ENCODE assay signal across 24 cellular contexts in genomic region chr1:110638556-110638955, GRCh38. TPM values are rescaled to one million over a fixed set of nuclear protein-coding genes. Genes with fewer than 3 reads are reported as not detected.
DNase-seq lines count a peak whose midpoint lies in the region; ATAC-seq lines count a peak whose summit lies in the region.
"Had no signal": no experiment of that assay in that cellular context is flagged by ENCODE, and none has a peak within 500 bp of the region (broad histone marks: within the 10 kb centered on the region; RNA-seq: fewer than 3 reads in every experiment).

No MANE protein-coding gene starts in this region.

- peak overlapping the region; percentile 42 for H3K27ac Mint-ChIP-seq in activated naive CD4-positive, alpha-beta T cell treated with anti-CD3 and anti-CD28 coated beads for 36 hours
- peak overlapping the region; percentile 77 to 93 (median 85) for H3K27ac Mint-ChIP-seq in CD8-positive, alpha-beta memory T cell
- H3K27ac Mint-ChIP-seq in activated T-helper 1 cell treated with anti-CD3 and anti-CD28 coated beads, Interleukin-12 subunit alpha, Interleukin-12 subunit beta, Interleukin-2, Interleukin-4 antibody, amounts not matched to agents 30 ng/mL and 10 ng/mL and 1 ng/mL, durations not matched to agents 14 hours and 24 hours and 36 hours, result peak overlapping the region; percentile 76
- H3K27ac Mint-ChIP-seq: activated T-cell treated with anti-CD3 and anti-CD28 coated beads, Interleukin-2, amount 50 U/mL, for 24 hours had no signal

- H3K9me3 Mint-ChIP-seq in activated naive CD4-positive, alpha-beta T cell treated with anti-CD3 and anti-CD28 coated beads for 36 hours, result no peaks in the 10 kb centered on the region
- H3K9me3 Mint-ChIP-seq in CD8-positive, alpha-beta memory T cell, result peaks cover 0 to 4% (median 0%) of the 10 kb centered on the region in 5 donors
- H3K9me3 Mint-ChIP-seq in activated T-helper 1 cell treated with anti-CD3 and anti-CD28 coated beads, Interleukin-12 subunit alpha, Interleukin-12 subunit beta, Interleukin-2, Interleukin-4 antibody, amounts not matched to agents 30 ng/mL and 10 ng/mL and 1 ng/mL, durations not matched to agents 14 hours and 24 hours and 36 hours, result peaks cover 6% of the 10 kb centered on the region

- POLR2A ChIA-PET in CD8-positive, alpha-beta memory T cell (lab: Charles Lee), result interaction anchor here (1.1 to 1.9 kb wide), 4 partner anchors 10 to 35 kb away, joined by 3 to 5 read pairs (median 4); no protein-coding TSS in a partner anchor

- CTCF ChIA-PET in activated naive CD4-positive, alpha-beta T cell treated with anti-CD3 and anti-CD28 coated beads for 36 hours (lab: Charles Lee), result interaction anchor here (1.0 to 10.8 kb wide), 10 partner anchors 8 to 144 kb away, joined by 3 to 135 read pairs (median 4); no protein-coding TSS in a partner anchor
- CTCF ChIA-PET in CD8-positive, alpha-beta memory T cell (lab: Charles Lee), result interaction anchor here (0.8 to 6.3 kb wide), 9 partner anchors 10 to 145 kb away, joined by 3 to 44 read pairs (median 6); partner anchors contain the start of gene KCNA3

- H3K4me3 Mint-ChIP-seq in activated naive CD4-positive, alpha-beta T cell treated with anti-CD3 and anti-CD28 coated beads for 36 hours, result no peak overlapping the region
- peak overlapping the region in 3 of 7 donors; percentile 2 to 71 (median 13) for H3K4me3 Mint-ChIP-seq in CD8-positive, alpha-beta memory T cell
- H3K4me3 Mint-ChIP-seq in activated T-helper 1 cell treated with anti-CD3 and anti-CD28 coated beads, Interleukin-12 subunit alpha, Interleukin-12 subunit beta, Interleukin-2, Interleukin-4 antibody, amounts not matched to agents 30 ng/mL and 10 ng/mL and 1 ng/mL, durations not matched to agents 14 hours and 24 hours and 36 hours, result peak overlapping the region; percentile 64
- H3K4me3 Mint-ChIP-seq: activated T-cell treated with anti-CD3 and anti-CD28 coated beads, Interleukin-2, amount 50 U/mL, for 24 hours had no signal

- H3K4me1 ChIP-seq in CD8-positive, alpha-beta memory T cell (ENCODE audit: insufficient read depth, low read length), result peaks cover 98% of the 10 kb centered on the region
- H3K4me1 ChIP-seq: HAP-1 had no signal

- H3K27me3 Mint-ChIP-seq in activated naive CD4-positive, alpha-beta T cell treated with anti-CD3 and anti-CD28 coated beads for 36 hours (ENCODE audit: low read depth), result no peaks in the 10 kb centered on the region
- no peaks in the 10 kb centered on the region for H3K27me3 Mint-ChIP-seq in CD8-positive, alpha-beta memory T cell
- no peaks in the 10 kb centered on the region for H3K27me3 Mint-ChIP-seq in activated T-helper 1 cell treated with anti-CD3 and anti-CD28 coated beads, Interleukin-12 subunit alpha, Interleukin-12 subunit beta, Interleukin-2, Interleukin-4 antibody, amounts not matched to agents 30 ng/mL and 10 ng/mL and 1 ng/mL, durations not matched to agents 14 hours and 24 hours and 36 hours (ENCODE audit: insufficient read depth)
- H3K27me3 Mint-ChIP-seq: activated T-cell treated with anti-CD3 and anti-CD28 coated beads, Interleukin-2, amount 50 U/mL, for 24 hours had no signal

- H3K27me3 ChIP-seq in CD8-positive, alpha-beta memory T cell (ENCODE audit: insufficient read depth, low read length, poor library complexity, severe bottlenecking), result no peaks in the 10 kb centered on the region
- H3K27me3 ChIP-seq: BLaER1, left lung, MG63, upper lobe of left lung had no signal

- H3K36me3 Mint-ChIP-seq in activated naive CD4-positive, alpha-beta T cell treated with anti-CD3 and anti-CD28 coated beads for 36 hours (ENCODE audit: low read depth), result no peaks in the 10 kb centered on the region
- peaks cover 0 to 6% (median 0%) of the 10 kb centered on the region in 3 donors for H3K36me3 Mint-ChIP-seq in CD8-positive, alpha-beta memory T cell
- peaks cover 19% of the 10 kb centered on the region for H3K36me3 Mint-ChIP-seq in activated T-helper 1 cell treated with anti-CD3 and anti-CD28 coated beads, Interleukin-12 subunit alpha, Interleukin-12 subunit beta, Interleukin-2, Interleukin-4 antibody, amounts not matched to agents 30 ng/mL and 10 ng/mL and 1 ng/mL, durations not matched to agents 14 hours and 24 hours and 36 hours (ENCODE audit: low read depth)

- H3K4me3 ChIP-seq in CD8-positive, alpha-beta memory T cell (ENCODE audit: low read length), result no peak overlapping the region
- H3K4me3 ChIP-seq: BLaER1, HAP-1, left lung, MG63, upper lobe of left lung had no signal

- ATAC-seq in activated CD4-positive, CD25-positive, alpha-beta regulatory T cell treated with anti-CD3 and anti-CD28 coated beads, Interleukin-2, amount 50 U/mL, for 24 hours, result no peak
- ATAC-seq in GM19351 (IDR thresholded peaks at IDR 0.05; ENCODE audit: unreplicated experiment), result no peak
- ATAC-seq: left lung, PC-3, right cardiac atrium, Right ventricle myocardium inferior, SK-N-SH treated with all-trans-retinoic acid at 6 μM for 48 hours had no signal

- no peak for DNase-seq in activated naive CD4-positive, alpha-beta T cell treated with anti-CD3 and anti-CD28 coated beads for 36 hours
- no peak for DNase-seq in activated naive CD4-positive, alpha-beta T cell (lab: John Stamatoyannopoulos, UW)
- no peak for DNase-seq in CD8-positive, alpha-beta memory T cell
- no peak for DNase-seq in activated T-helper 1 cell treated with anti-CD3 and anti-CD28 coated beads, Interleukin-12 subunit alpha, Interleukin-12 subunit beta, Interleukin-2, Interleukin-4 antibody, amounts not matched to agents 30 ng/mL and 10 ng/mL and 1 ng/mL, durations not matched to agents 14 hours and 24 hours and 36 hours (ENCODE audit: low spot score)
- peak; percentile 77 for DNase-seq in putamen (ENCODE audit: low spot score)
- DNase-seq: activated T-cell treated with anti-CD3 and anti-CD28 coated beads, Interleukin-2, amount 50 U/mL, for 24 hours; cerebellar nuclear complex; left lung; mesenchymal stem cell; MG63; NCI-H2029 treated with DMSO at 0.1 percent for 48 hours; PC-3; right cardiac atrium; stimulated activated CD4-positive, alpha-beta T cell treated with anti-CD3 and anti-CD28 coated beads, Interleukin-2, amount 100 ng/mL, for 24 hours; T-helper 9 cell; upper lobe of left lung had no signal

- H3K27ac ChIP-seq in CD8-positive, alpha-beta memory T cell (ENCODE audit: low read depth, low read length), result no peak overlapping the region
- H3K27ac ChIP-seq: BLaER1, WERI-Rb-1 had no signal

- H3K9me3 ChIP-seq in CD8-positive, alpha-beta memory T cell (ENCODE audit: low read length), result no peaks in the 10 kb centered on the region
- H3K9me3 ChIP-seq: BLaER1, HAP-1, left lung, MG63, upper lobe of left lung had no signal

- H3K4me1 Mint-ChIP-seq in activated naive CD4-positive, alpha-beta T cell treated with anti-CD3 and anti-CD28 coated beads for 36 hours (ENCODE audit: low read depth), result peaks cover 90% of the 10 kb centered on the region
- H3K4me1 Mint-ChIP-seq in CD8-positive, alpha-beta memory T cell, result peaks cover 61 to 100% (median 94%) of the 10 kb centered on the region in 3 donors
- peaks cover 91% of the 10 kb centered on the region for H3K4me1 Mint-ChIP-seq in activated T-helper 1 cell treated with anti-CD3 and anti-CD28 coated beads, Interleukin-12 subunit alpha, Interleukin-12 subunit beta, Interleukin-2, Interleukin-4 antibody, amounts not matched to agents 30 ng/mL and 10 ng/mL and 1 ng/mL, durations not matched to agents 14 hours and 24 hours and 36 hours (ENCODE audit: low read depth)

- intact Hi-C loops in activated naive CD4-positive, alpha-beta T cell treated with anti-CD3 and anti-CD28 coated beads for 36 hours (cut with micrococcal nuclease), result loop anchor here (10.0 kb wide), 1 partner anchor 966 kb away; no protein-coding TSS in a partner anchor
- intact Hi-C loops in activated T-helper 1 cell treated with anti-CD3 and anti-CD28 coated beads, Interleukin-12 subunit alpha, Interleukin-12 subunit beta, Interleukin-2, Interleukin-4 antibody, amounts not matched to agents 30 ng/mL and 10 ng/mL and 1 ng/mL, durations not matched to agents 14 hours and 24 hours and 36 hours (cut with micrococcal nuclease), result loop anchor here (10.0 kb wide), 1 partner anchor 304 kb away; the partner anchor contains the start of gene RBM15

- no peaks in the 10 kb centered on the region for H3K36me3 ChIP-seq in CD8-positive, alpha-beta memory T cell (ENCODE audit: insufficient read depth, low read length)
- H3K36me3 ChIP-seq: BLaER1, HAP-1, left lung, MG63, upper lobe of left lung, WERI-Rb-1 had no signal

RNA-seq across cellular contexts. Expression of gene KCNA2, which starts 32.4 kb away (rescaled TPM):
- under 1 TPM; 0.19 to 0.64 TPM for total RNA-seq in activated naive CD4-positive, alpha-beta T cell treated with anti-CD3 and anti-CD28 coated beads for 36 hours
- under 1 TPM; 0.24 to 0.35 TPM for total RNA-seq in CD8-positive, alpha-beta memory T cell
- 0.16 TPM for polyA plus RNA-seq in CD8-positive, alpha-beta memory T cell
- 1.1 and 1.7 TPM in 2 replicates for total RNA-seq in activated T-helper 1 cell treated with anti-CD3 and anti-CD28 coated beads, Interleukin-12 subunit alpha, Interleukin-12 subunit beta, Interleukin-2, Interleukin-4 antibody, amounts not matched to agents 30 ng/mL and 10 ng/mL and 1 ng/mL, durations not matched to agents 14 hours and 24 hours and 36 hours
- total RNA-seq: HT1080, PC-3 had no signal

RNA-seq across cellular contexts. Expression of gene KCNA3, which starts 36.2 kb away (rescaled TPM):
- total RNA-seq in activated naive CD4-positive, alpha-beta T cell treated with anti-CD3 and anti-CD28 coated beads for 36 hours, result 10 to 100 TPM; 15.3 to 15.4 TPM
- 10 to 100 TPM; 38.4 to 40.5 TPM for total RNA-seq in CD8-positive, alpha-beta memory T cell
- 94.0 TPM for polyA plus RNA-seq in CD8-positive, alpha-beta memory T cell
- 38.1 and 42.2 TPM in 2 replicates for total RNA-seq in activated T-helper 1 cell treated with anti-CD3 and anti-CD28 coated beads, Interleukin-12 subunit alpha, Interleukin-12 subunit beta, Interleukin-2, Interleukin-4 antibody, amounts not matched to agents 30 ng/mL and 10 ng/mL and 1 ng/mL, durations not matched to agents 14 hours and 24 hours and 36 hours
- total RNA-seq: HT1080, PC-3 had no signal
